Comparison of ENCODE assay signal across 11 cellular contexts in the genomic region with DNA sequence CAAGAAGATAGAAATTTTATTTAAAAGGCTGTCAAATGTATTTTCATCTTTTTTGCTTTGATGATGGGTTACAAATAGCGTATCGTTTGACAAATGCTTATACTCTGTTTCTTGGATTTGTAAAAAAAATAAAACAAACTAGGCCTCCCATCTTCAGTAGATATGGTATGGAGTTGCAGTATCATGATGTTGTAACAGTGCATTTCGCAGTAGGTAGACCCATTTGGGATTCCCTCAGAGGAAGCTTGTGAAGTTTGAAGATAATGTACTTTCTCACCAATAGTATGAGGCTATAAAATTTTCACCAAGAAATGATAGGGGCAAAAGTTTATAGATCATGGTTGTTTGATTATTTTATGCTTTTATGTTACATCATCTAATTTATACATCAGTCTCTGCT. TPM values are rescaled to one million over a fixed set of nuclear protein-coding genes. Genes with fewer than 3 reads are reported as not detected.
A peak's percentile ranks its signal among the peaks of the same experiment; 100 is the strongest.
DNase-seq lines count a peak whose midpoint lies in the region; ATAC-seq and TF ChIP-seq lines count a peak whose summit lies in the region.
"Had no signal": no experiment of that assay in that cellular context is flagged by ENCODE, and none has a peak within 500 bp of the region (broad histone marks: within the 10 kb centered on the region; RNA-seq: fewer than 3 reads in every experiment).

No MANE protein-coding gene starts in this region.

- H3K36me3 ChIP-seq in heart left ventricle (no peaks in the 10 kb centered on the region), gastroesophageal sphincter (no peaks in the 10 kb centered on the region), tibial nerve (no peaks in the 10 kb centered on the region)

- H3K4me3 ChIP-seq in heart left ventricle (peak overlapping the region in 5 of 12 donors; percentile 2 to 36 (median 13)), gastroesophageal sphincter (no peak overlapping the region), tibial nerve (no peak overlapping the region)

- peaks cover 0 to 100% (median 95%) of the 10 kb centered on the region in 12 donors for H3K4me1 ChIP-seq in heart left ventricle
- H3K4me1 ChIP-seq in gastroesophageal sphincter: peaks cover 41 to 100% (median 63%) of the 10 kb centered on the region in 3 donors
- H3K4me1 ChIP-seq in tibial nerve: peaks cover 2 to 96% (median 85%) of the 10 kb centered on the region in 4 donors

- H3K4me3 Mint-ChIP-seq in activated CD4-positive, alpha-beta memory T cell treated with anti-CD3 and anti-CD28 coated beads for 36 hours: peak overlapping the region; percentile 54

- peaks cover 2% of the 10 kb centered on the region for H3K36me3 Mint-ChIP-seq in activated CD4-positive, alpha-beta memory T cell treated with anti-CD3 and anti-CD28 coated beads for 36 hours

- no peaks in the 10 kb centered on the region for H3K27me3 ChIP-seq in heart left ventricle
- H3K27me3 ChIP-seq in gastroesophageal sphincter: no peaks in the 10 kb centered on the region
- H3K27me3 ChIP-seq in tibial nerve: no peaks in the 10 kb centered on the region

- no peak for TF ChIP-seq EP300 in gastroesophageal sphincter (IDR thresholded peaks at IDR 0.05)
- no peak for TF ChIP-seq EP300 in tibial nerve (IDR thresholded peaks at IDR 0.05)

- peaks cover 71% of the 10 kb centered on the region for H3K4me1 Mint-ChIP-seq in activated CD4-positive, alpha-beta memory T cell treated with anti-CD3 and anti-CD28 coated beads for 36 hours (ENCODE audit: low read depth)

- POLR2A ChIA-PET in activated CD4-positive, alpha-beta memory T cell treated with anti-CD3 and anti-CD28 coated beads for 36 hours (lab: Charles Lee): interaction anchor here (0.6 to 9.2 kb wide), 10 partner anchors 8 to 1514 kb away, joined by 3 to 109 read pairs (median 4); a partner anchor contains a TSS

- H3K27me3 Mint-ChIP-seq in activated CD4-positive, alpha-beta memory T cell treated with anti-CD3 and anti-CD28 coated beads for 36 hours: no peaks in the 10 kb centered on the region

- TF ChIP-seq CTCF in heart left ventricle (IDR thresholded peaks at IDR 0.05) (no peak), gastroesophageal sphincter (IDR thresholded peaks at IDR 0.05) (no peak), tibial nerve (IDR thresholded peaks at IDR 0.05) (no peak)

- peak overlapping the region in 7 of 12 donors; percentile 22 to 77 (median 68) for H3K27ac ChIP-seq in heart left ventricle
- peak overlapping the region; percentile 1 to 99 (median 76) for H3K27ac ChIP-seq in gastroesophageal sphincter
- peak overlapping the region in 3 of 4 donors; percentile 40 to 61 (median 48) for H3K27ac ChIP-seq in tibial nerve

- DNase-seq in heart left ventricle: no peak
- DNase-seq in cardiac septum (ENCODE audit: low spot score): no peak
- DNase-seq in activated CD4-positive, alpha-beta memory T cell treated with anti-CD3 and anti-CD28 coated beads for 36 hours: no peak
- DNase-seq in tibial nerve (ENCODE audit: low spot score in 2 of 2): no peak
- no peak for DNase-seq in activated effector memory CD4-positive, alpha-beta T cell treated with anti-CD3 and anti-CD28 coated beads, Interleukin-2, amount 50 U/mL, for 16 hours
- DNase-seq: AML-193; stimulated activated CD4-positive, alpha-beta T cell treated with anti-CD3 and anti-CD28 coated beads, Interleukin-2, amount 100 ng/mL, for 24 hours; stimulated activated naive CD4-positive, alpha-beta T cell had no signal

- H3K9me3 ChIP-seq in heart left ventricle (no peaks in the 10 kb centered on the region), gastroesophageal sphincter (no peaks in the 10 kb centered on the region), tibial nerve (no peaks in the 10 kb centered on the region)

- 87 to 92% (median 90%) methylated on average over 3 of the region's 3 CpGs for WGBS in heart left ventricle, 4 donors
- 77 to 91% methylated on average over 3 of the region's 3 CpGs for WGBS in gastroesophageal sphincter (ENCODE audit: low coverage in 1 of 2), 2 donors
- WGBS in tibial nerve, 2 donors: 83 to 89% methylated on average over 3 of the region's 3 CpGs

- CTCF ChIA-PET in activated CD4-positive, alpha-beta memory T cell treated with anti-CD3 and anti-CD28 coated beads for 36 hours (lab: Charles Lee): interaction anchor here (0.8 to 2.1 kb wide), 4 partner anchors 11 to 193 kb away, joined by 3 to 7 read pairs (median 4); a partner anchor contains a TSS

- intact Hi-C loops in heart left ventricle (cut with DNase I) (loop anchor here in 2 of 10 donors (5.0 to 10.0 kb wide), 2 partner anchors 43 to 125 kb away; no protein-coding TSS in a partner anchor), cardiac septum (cut with DNase I) (no loop called here)
- intact Hi-C loops in activated CD4-positive, alpha-beta memory T cell treated with anti-CD3 and anti-CD28 coated beads for 36 hours (cut with micrococcal nuclease): loop anchor here (1.0 to 2.0 kb wide), 3 partner anchors 9 to 51 kb away; no protein-coding TSS in a partner anchor

- TF ChIP-seq POLR2A in heart left ventricle (IDR thresholded peaks at IDR 0.05): no peak
- TF ChIP-seq POLR2A in gastroesophageal sphincter (IDR thresholded peaks at IDR 0.05): no peak
- TF ChIP-seq POLR2A in tibial nerve (IDR thresholded peaks at IDR 0.05): no peak

- H3K27ac Mint-ChIP-seq in activated CD4-positive, alpha-beta memory T cell treated with anti-CD3 and anti-CD28 coated beads for 36 hours: peak overlapping the region; percentile 83

- H3K9me3 Mint-ChIP-seq in activated CD4-positive, alpha-beta memory T cell treated with anti-CD3 and anti-CD28 coated beads for 36 hours: no peaks in the 10 kb centered on the region

- ATAC-seq in heart left ventricle: no peak
- no peak for ATAC-seq in gastroesophageal sphincter
- ATAC-seq in HG03432 (IDR thresholded peaks at IDR 0.05; ENCODE audit: unreplicated experiment): no peak
- ATAC-seq in HG03196 (IDR thresholded peaks at IDR 0.05; ENCODE audit: unreplicated experiment): no peak

RNA-seq across cellular contexts. Expression of a gene that starts 10.7 kb away (rescaled TPM):
- total RNA-seq in heart left ventricle: 100 to 1,000 TPM; 156 to 416 (median 193) TPM
- polyA plus RNA-seq in heart left ventricle: 10 to 100 TPM; 46.8 to 64.7 TPM
- 178 TPM for total RNA-seq in cardiac septum
- 100 to 1,000 TPM; 290 to 302 TPM for total RNA-seq in activated CD4-positive, alpha-beta memory T cell treated with anti-CD3 and anti-CD28 coated beads for 36 hours
- total RNA-seq in gastroesophageal sphincter: 100 to 1,000 TPM; 623 to 745 (median 684) TPM
- total RNA-seq in tibial nerve: 100 to 1,000 TPM; 353 to 653 (median 495) TPM
